Comparison of ENCODE assay signal across 10 cellular contexts in genomic region chr9:93059960-93060591, GRCh38.
DNase-seq lines count a peak whose midpoint lies in the region; ATAC-seq and TF ChIP-seq lines count a peak whose summit lies in the region.
"Had no signal": no experiment of that assay in that cellular context is flagged by ENCODE, and none has a peak within 500 bp of the region (broad histone marks: within the 10 kb centered on the region; RNA-seq: fewer than 3 reads in every experiment).

No MANE protein-coding gene starts in this region.

- H3K4me1 Mint-ChIP-seq in central memory CD8-positive, alpha-beta T cell = peaks cover 74% of the 10 kb centered on the region

- peak overlapping the region; percentile 70 for H3K4me3 ChIP-seq in GM06990 (replicated peaks; ENCODE audit: low read depth, low read length)
- peak overlapping the region in 6 of 7 experiments; percentile 33 to 54 (median 44) for H3K4me3 ChIP-seq in skin epidermis
- H3K4me3 ChIP-seq: cardiac muscle cell, SJCRH30 had no signal

- H3K4me3 Mint-ChIP-seq in central memory CD8-positive, alpha-beta T cell = peak overlapping the region; percentile 85

- no peaks in the 10 kb centered on the region for H3K9me3 ChIP-seq in KOPT-K1 (ENCODE audit: insufficient read depth, low read length, poor library complexity, severe bottlenecking)
- H3K9me3 ChIP-seq: SJCRH30 had no signal

- H3K36me3 ChIP-seq in GM06990 (ENCODE audit: control insufficient read depth, insufficient read depth, low read length) (no peaks in the 10 kb centered on the region), KOPT-K1 (ENCODE audit: insufficient read depth, low read length) (no peaks in the 10 kb centered on the region)
- H3K36me3 ChIP-seq: cardiac muscle cell, SJCRH30 had no signal

- H3K27ac Mint-ChIP-seq in central memory CD8-positive, alpha-beta T cell (ENCODE audit: low read depth) = peak overlapping the region; percentile 81

- H3K27me3 Mint-ChIP-seq in central memory CD8-positive, alpha-beta T cell = no peaks in the 10 kb centered on the region

- peaks cover 17% of the 10 kb centered on the region for H3K36me3 Mint-ChIP-seq in central memory CD8-positive, alpha-beta T cell (ENCODE audit: insufficient read depth)

- peak overlapping the region; percentile 92 for H3K27ac ChIP-seq in KOPT-K1 (ENCODE audit: low read depth, low read length, poor library complexity, severe bottlenecking)
- peak overlapping the region in 14 of 21 experiments; percentile 14 to 90 (median 68) for H3K27ac ChIP-seq in skin epidermis
- H3K27ac ChIP-seq: cardiac muscle cell, SJCRH30 had no signal

- H3K27me3 ChIP-seq in GM06990 (replicated peaks; ENCODE audit: control insufficient read depth, insufficient read depth, low read length) = no peaks in the 10 kb centered on the region

- DNase-seq in GM06990 (ENCODE audit: extremely low read depth, insufficient read length) = no peak
- no peak for DNase-seq in central memory CD8-positive, alpha-beta T cell (ENCODE audit: low spot score in 2 of 2)
- DNase-seq: retina, SJCRH30 had no signal

- ATAC-seq in central memory CD8-positive, alpha-beta T cell (replicated peaks; ENCODE audit: extremely low read depth, poor library complexity, severe bottlenecking) = no peak
- ATAC-seq in HG02763 (IDR thresholded peaks at IDR 0.05; ENCODE audit: unreplicated experiment) (no peak), GM19455 (IDR thresholded peaks at IDR 0.05; ENCODE audit: unreplicated experiment) (no peak), HG02642 (IDR thresholded peaks at IDR 0.05; ENCODE audit: poor library complexity, unreplicated experiment) (no peak)

- no peaks in the 10 kb centered on the region for H3K9me3 Mint-ChIP-seq in central memory CD8-positive, alpha-beta T cell

- TF ChIP-seq CTCF in GM06990 (IDR thresholded peaks at IDR 0.05; ENCODE audit: insufficient read depth, low read length, poor library complexity, severe bottlenecking) = no peak
